In genomic region chr20:35431621-35432429, GRCh38 we compare ENCODE assay signal across 1 cellular context.
TF ChIP-seq lines count a peak whose summit lies in the region.

No MANE protein-coding gene starts in this region.

TF ChIP-seq in HepG2, 621 proteins besides CTCF, POLR2A, EP300 and RAD21 (continues in another document):
- TF ChIP-seq BHLHE40 (IDR thresholded peaks at IDR 0.05; ENCODE audit: low read length) (no peak), SIN3A (IDR thresholded peaks at IDR 0.05; ENCODE audit: borderline replicate concordance, low read depth, low read length) (no peak), FOXA3 (CRISPR knock-in tag; IDR thresholded peaks at IDR 0.05) (peak; percentile 86), MAZ (IDR thresholded peaks at IDR 0.05; ENCODE audit: borderline replicate concordance, low read depth, low read length) (no peak), MAZ (CRISPR knock-in tag; IDR thresholded peaks at IDR 0.05; ENCODE audit: low read depth) (0 out of 2 replicates have a peak, but pooled peaks have one; percentile 24), STAG1 (CRISPR knock-in tag; IDR thresholded peaks at IDR 0.05) (no peak), SATB2 (CRISPR knock-in tag; IDR thresholded peaks at IDR 0.05) (no peak), ZBED4 (CRISPR knock-in tag; IDR thresholded peaks at IDR 0.05; ENCODE audit: borderline replicate concordance) (peak; percentile 83; the same call in 1 of the 2 replicates), NR2F6 (IDR thresholded peaks at IDR 0.05) (no peak), NR2F6 (CRISPR knock-in tag; IDR thresholded peaks at IDR 0.05) (peak; percentile 13; the same call in 1 of the 2 replicates), ZNF598 (CRISPR knock-in tag; IDR thresholded peaks at IDR 0.05; ENCODE audit: borderline replicate concordance) (peak; percentile 62; the same call in 1 of the 2 replicates), NFKB2 (CRISPR knock-in tag; IDR thresholded peaks at IDR 0.05; ENCODE audit: borderline replicate concordance) (peak; percentile 18; the same call in 1 of the 2 replicates), SMAD3 (CRISPR knock-in tag; IDR thresholded peaks at IDR 0.05) (peak; percentile 13; the same call in 1 of the 2 replicates), PHF8 (CRISPR knock-in tag; IDR thresholded peaks at IDR 0.05) (peak; percentile 50), ZBTB4 (CRISPR knock-in tag; IDR thresholded peaks at IDR 0.05; ENCODE audit: borderline replicate concordance) (no peak), HINFP (CRISPR knock-in tag; IDR thresholded peaks at IDR 0.05; ENCODE audit: low read depth) (no peak), ETS1 (CRISPR knock-in tag; IDR thresholded peaks at IDR 0.05) (no peak), JUND (CRISPR knock-in tag; IDR thresholded peaks at IDR 0.05) (no peak), TERF1 (CRISPR knock-in tag; IDR thresholded peaks at IDR 0.05) (no peak), KAT8 (CRISPR knock-in tag; IDR thresholded peaks at IDR 0.05) (0 out of 2 replicates have a peak, but pooled peaks have one; percentile 36), ZBTB2 (CRISPR knock-in tag; IDR thresholded peaks at IDR 0.05; ENCODE audit: low read depth) (no peak), MLX (CRISPR knock-in tag; IDR thresholded peaks at IDR 0.05) (no peak), DNMT1 (CRISPR knock-in tag; IDR thresholded peaks at IDR 0.05) (no peak), XRCC5 (optimal IDR thresholded peaks at IDR 0.05; ENCODE audit: low read length) (peak; percentile 25), BORCS8-MEF2B (CRISPR knock-in tag; IDR thresholded peaks at IDR 0.05) (0 out of 2 replicates have a peak, but pooled peaks have one; percentile 14), SOX6 (IDR thresholded peaks at IDR 0.05) (no peak), SOX6 (CRISPR knock-in tag; IDR thresholded peaks at IDR 0.05) (peak; percentile 49), SALL2 (CRISPR knock-in tag; IDR thresholded peaks at IDR 0.05) (no peak), ZNF30 (CRISPR knock-in tag; IDR thresholded peaks at IDR 0.05) (no peak), ZNF17 (CRISPR knock-in tag; IDR thresholded peaks at IDR 0.05) (no peak), NCOA1 (CRISPR knock-in tag; IDR thresholded peaks at IDR 0.05) (peak; percentile 19; the same call in 1 of the 2 replicates), MTF1 (CRISPR knock-in tag; IDR thresholded peaks at IDR 0.05) (no peak), FOXK1 (CRISPR knock-in tag; IDR thresholded peaks at IDR 0.05; ENCODE audit: borderline replicate concordance, low read depth) (peak; percentile 36; the same call in 1 of the 2 replicates), MYC (CRISPR knock-in tag; IDR thresholded peaks at IDR 0.05; ENCODE audit: borderline replicate concordance) (no peak), IRX3 (CRISPR knock-in tag; IDR thresholded peaks at IDR 0.05; ENCODE audit: borderline replicate concordance, low read depth) (no peak), SAFB2 (CRISPR knock-in tag; IDR thresholded peaks at IDR 0.05; ENCODE audit: borderline replicate concordance, low read depth) (no peak), NCOA5 (CRISPR knock-in tag; IDR thresholded peaks at IDR 0.05) (no peak), ZNF746 (CRISPR knock-in tag; IDR thresholded peaks at IDR 0.05) (0 out of 2 replicates have a peak, but pooled peaks have one; percentile 49), GATAD2A (CRISPR knock-in tag; IDR thresholded peaks at IDR 0.05) (peak; percentile 67), ZNF512B (CRISPR knock-in tag; IDR thresholded peaks at IDR 0.05; ENCODE audit: borderline replicate concordance) (peak; percentile 63; the same call in 1 of the 2 replicates), ZMYM3 (CRISPR knock-in tag; IDR thresholded peaks at IDR 0.05) (peak; percentile 72; the same call in 1 of the 2 replicates), BCL6 (CRISPR knock-in tag; IDR thresholded peaks at IDR 0.05) (peak; percentile 58), ZNF589 (CRISPR knock-in tag; conservative IDR thresholded peaks at IDR 0.05) (no peak), ZZZ3 (CRISPR knock-in tag; IDR thresholded peaks at IDR 0.05; ENCODE audit: borderline replicate concordance) (no peak), ZNF138 (CRISPR knock-in tag; IDR thresholded peaks at IDR 0.05; ENCODE audit: low read depth) (0 out of 2 replicates have a peak, but pooled peaks have one; percentile 44), ELF1 (CRISPR knock-in tag; IDR thresholded peaks at IDR 0.05) (peak; percentile 27), GTF2F1 (IDR thresholded peaks at IDR 0.05; ENCODE audit: low read length) (no peak; the same call in 1 of the 2 replicates), SAP130 (CRISPR knock-in tag; IDR thresholded peaks at IDR 0.05; ENCODE audit: low read depth) (peak; percentile 67), ATF4 (CRISPR knock-in tag; IDR thresholded peaks at IDR 0.05) (no peak), BCL3 (CRISPR knock-in tag; IDR thresholded peaks at IDR 0.05) (peak; percentile 32)
